In genomic region chr17:74646231-74646630, GRCh38 we compare ENCODE assay signal across 9 cellular contexts. TPM values are rescaled to one million over a fixed set of nuclear protein-coding genes. Genes with fewer than 3 reads are reported as not detected.
DNase-seq lines count a peak whose midpoint lies in the region; ATAC-seq, FAIRE-seq and TF ChIP-seq lines count a peak whose summit lies in the region.
"Had no signal": no experiment of that assay in that cellular context is flagged by ENCODE, and none has a peak within 500 bp of the region (broad histone marks: within the 10 kb centered on the region; RNA-seq: fewer than 3 reads in every experiment).

No MANE protein-coding gene starts in this region.

- H3K9me3 ChIP-seq in small intestine (ENCODE audit: control insufficient read depth, low read depth) = no peaks in the 10 kb centered on the region
- H3K9me3 ChIP-seq: stomach had no signal

- DNase-seq in NCI-H2171 treated with DMSO at 0.1 percent for 48 hours (lab: John Stamatoyannopoulos, UW) = peak; percentile 6
- no peak for DNase-seq in NCI-H2171 (lab: John Stamatoyannopoulos, UW)
- peak; percentile 65 for DNase-seq in NCI-H1694 (lab: John Stamatoyannopoulos, UW)
- peak; percentile 2 for DNase-seq in brain microvascular endothelial cell
- DNase-seq in small intestine = peak; percentile 5
- no peak for DNase-seq in T1000 (lab: John Stamatoyannopoulos, UW)
- DNase-seq in activated CD4-positive, alpha-beta T cell treated with anti-CD3 and anti-CD28 coated beads, Interleukin-2, amount 50 U/mL, for 48 hours = no peak
- DNase-seq: stomach had no signal

- peak; percentile 7 for TF ChIP-seq CTCF in brain microvascular endothelial cell (IDR thresholded peaks at IDR 0.05; ENCODE audit: low read depth, low read length, missing control alignments)

- 53 to 65% (median 63%) methylated on average over 3 of the region's 3 CpGs for WGBS in small intestine, 3 donors

- no peak for ATAC-seq in GM18870 (IDR thresholded peaks at IDR 0.05; ENCODE audit: unreplicated experiment)

- no peak overlapping the region for H3K27ac ChIP-seq in brain microvascular endothelial cell
- H3K27ac ChIP-seq in small intestine (ENCODE audit: low read depth in 1 of 2, low read length in 1 of 2) = no peak overlapping the region
- H3K27ac ChIP-seq: stomach had no signal

- no peaks in the 10 kb centered on the region for H3K4me1 ChIP-seq in small intestine (ENCODE audit: control insufficient read depth in 2 of 2, insufficient read depth in 1 of 2, low read depth in 1 of 2, low read length in 1 of 2)
- H3K4me1 ChIP-seq: stomach had no signal

- no peaks in the 10 kb centered on the region for H3K27me3 ChIP-seq in brain microvascular endothelial cell (replicated peaks)
- peaks cover 0 to 8% of the 10 kb centered on the region in 2 donors for H3K27me3 ChIP-seq in small intestine (ENCODE audit: control insufficient read depth in 2 of 2, insufficient read depth in 2 of 2, low read length in 2 of 2)

- H3K36me3 ChIP-seq in brain microvascular endothelial cell (replicated peaks) (no peaks in the 10 kb centered on the region), small intestine (ENCODE audit: control insufficient read depth in 2 of 2, insufficient read depth in 2 of 2, low read length in 2 of 2) (no peaks in the 10 kb centered on the region)
- H3K36me3 ChIP-seq: stomach had no signal

- FAIRE-seq in small intestine (lab: Jason Lieb, UNC) = no peak

- H3K4me3 ChIP-seq in brain microvascular endothelial cell (ENCODE audit: low read depth, low read length) = no peak overlapping the region
- no peak overlapping the region for H3K4me3 ChIP-seq in small intestine (ENCODE audit: low read depth in 1 of 2, low read length in 2 of 2)
- H3K4me3 ChIP-seq: stomach had no signal

- in situ Hi-C loops in brain microvascular endothelial cell (cut with HindIII; ENCODE audit: low pct_ligation_motif_present, low sequenced_read_pairs) = no loop called here

RNA-seq across cellular contexts. Expression of gene CD300E, which starts 22.7 kb away (rescaled TPM):
- polyA plus RNA-seq in small intestine = under 1 TPM in 2 of 3 donors, not detected in 1; 0.22 to 0.33 TPM

RNA-seq across cellular contexts. Expression of gene CD300LD, which starts 54.1 kb away (rescaled TPM):
- polyA plus RNA-seq in small intestine = not detected
- polyA plus RNA-seq: stomach had no signal

Comparison
In these comparisons a context has a peak if more than half of its experiments do, and no peak if none do; other contexts are left out.
1. DNase-seq: peak in NCI-H2171 treated with DMSO at 0.1 percent for 48 hours (single experiment), NCI-H1694 (single experiment), brain microvascular endothelial cell (single experiment) and small intestine (single experiment); none in NCI-H2171 (single experiment), T1000 (single experiment) and activated CD4-positive, alpha-beta T cell treated with anti-CD3 and anti-CD28 coated beads, Interleukin-2, amount 50 U/mL, for 48 hours (0 of 2).